ENCODE assay signal across 8 cellular contexts in genomic region chr4:6331018-6331417, GRCh38.
DNase-seq lines count a peak whose midpoint lies in the region; ATAC-seq and TF ChIP-seq lines count a peak whose summit lies in the region.

No MANE protein-coding gene starts in this region.

- H3K27me3 Mint-ChIP-seq in stimulated activated naive B cell treated with anti-CD40 and anti-IgM and Interleukin-4, amounts not matched to agents 10 μg/mL and 1 μg/mL and 100 μg/mL, for 72 hours: peaks cover 64% of the 10 kb centered on the region in 2 donors

- POLR2A ChIA-PET in PC-9 (lab: Charles Lee; ENCODE audit: unreplicated experiment): no interaction called here

- no peaks in the 10 kb centered on the region for H3K79me2 ChIP-seq in PC-9 (ENCODE audit: low read depth)

- H3K4me1 Mint-ChIP-seq in stimulated activated naive B cell treated with anti-CD40 and anti-IgM and Interleukin-4, amounts not matched to agents 10 μg/mL and 1 μg/mL and 100 μg/mL, for 72 hours: peaks cover 2 to 5% of the 10 kb centered on the region in 2 donors

- H3K9me3 Mint-ChIP-seq in stimulated activated naive B cell treated with anti-CD40 and anti-IgM and Interleukin-4, amounts not matched to agents 10 μg/mL and 1 μg/mL and 100 μg/mL, for 72 hours: peaks cover 0 to 4% of the 10 kb centered on the region in 2 donors

- intact Hi-C loops in PC-9 (cut with micrococcal nuclease; ENCODE audit: unreplicated experiment): no loop called here

- no peaks in the 10 kb centered on the region for H3K36me3 Mint-ChIP-seq in stimulated activated naive B cell treated with anti-CD40 and anti-IgM and Interleukin-4, amounts not matched to agents 10 μg/mL and 1 μg/mL and 100 μg/mL, for 72 hours

- CTCF ChIA-PET in PC-9 (lab: Charles Lee): interaction anchor here (0.6 to 3.4 kb wide), 4 partner anchors 67 to 672 kb away, joined by 3 to 24 read pairs (median 4); no protein-coding TSS in a partner anchor

- 0 out of 2 replicates have a peak, but pooled peaks cover 3% of the 10 kb centered on the region for H3K4me1 ChIP-seq in PC-9 (replicated peaks; ENCODE audit: insufficient read depth)

- TF ChIP-seq CTCF in PC-9 (conservative IDR thresholded peaks at IDR 0.05) (peak; percentile 79), foreskin fibroblast (IDR thresholded peaks at IDR 0.05; ENCODE audit: low read depth, low read length) (peak; percentile 66)

- no peaks in the 10 kb centered on the region for H3F3A ChIP-seq in PC-9 (ENCODE audit: insufficient read depth, low read depth)

- H3K4me3 Mint-ChIP-seq in stimulated activated naive B cell treated with anti-CD40 and anti-IgM and Interleukin-4, amounts not matched to agents 10 μg/mL and 1 μg/mL and 100 μg/mL, for 72 hours: no peak overlapping the region

- no peaks in the 10 kb centered on the region for H3K9me3 ChIP-seq in PC-9 (ENCODE audit: insufficient read depth, low read depth)

- H2AFZ ChIP-seq in PC-9: no peak overlapping the region

- H4K20me1 ChIP-seq in PC-9 (ENCODE audit: insufficient read depth): 0 out of 2 replicates have a peak, but pooled peaks cover 3% of the 10 kb centered on the region

- no peaks in the 10 kb centered on the region for H3K27me3 ChIP-seq in PC-9 (ENCODE audit: insufficient read depth, low read depth)

- H3K9me2 ChIP-seq in PC-9 (ENCODE audit: insufficient read depth): no peaks in the 10 kb centered on the region

- H3K36me3 ChIP-seq in PC-9 (ENCODE audit: low read depth): no peaks in the 10 kb centered on the region

- no peak for ATAC-seq in stimulated activated naive CD8-positive, alpha-beta T cell treated with anti-CD3 and anti-CD28 coated beads, Interleukin-15, Interleukin-2, amounts not matched to agents 100 U/mL and 50 U/mL, for 24 hours
- no peak for ATAC-seq in HG03039 (IDR thresholded peaks at IDR 0.05; ENCODE audit: unreplicated experiment)
- no peak for ATAC-seq in stimulated activated naive B cell treated with anti-CD40 and anti-IgM and Interleukin-4, amounts not matched to agents 10 μg/mL and 1 μg/mL and 100 μg/mL, for 72 hours (replicated peaks)
- no peak for ATAC-seq in HG03280 (IDR thresholded peaks at IDR 0.05; ENCODE audit: unreplicated experiment)

- BruUV-seq in PC-9 (replicated peaks; lab: Mats Ljungman, UMichigan): no TSS peak

- H3K27ac ChIP-seq in PC-9: no peak overlapping the region

- no peak overlapping the region for H3K4me3 ChIP-seq in PC-9
- no peak overlapping the region for H3K4me3 ChIP-seq in foreskin fibroblast (ENCODE audit: low read depth in 1 of 2, low read length in 2 of 2)

- no peak overlapping the region for H3K4me2 ChIP-seq in PC-9

- peak; percentile 73 for DNase-seq in 8988T
- DNase-seq in EH (ENCODE audit: low read depth): peak; percentile 26
- DNase-seq in PC-9: no peak
- peak in 1 of 2 donors; percentile 27 for DNase-seq in foreskin fibroblast
- DNase-seq in stimulated activated naive CD8-positive, alpha-beta T cell treated with anti-CD3 and anti-CD28 coated beads, Interleukin-15, Interleukin-2, amounts not matched to agents 100 U/mL and 50 U/mL, for 24 hours: peak; percentile 21
- no peak for DNase-seq in stimulated activated naive B cell treated with anti-CD40 and anti-IgM and Interleukin-4, amounts not matched to agents 10 μg/mL and 1 μg/mL and 100 μg/mL, for 72 hours

- H3K27ac Mint-ChIP-seq in stimulated activated naive B cell treated with anti-CD40 and anti-IgM and Interleukin-4, amounts not matched to agents 10 μg/mL and 1 μg/mL and 100 μg/mL, for 72 hours: no peak overlapping the region

Comparison
In these comparisons a context has a peak if more than half of its experiments do, and no peak if none do; other contexts are left out.
1. DNase-seq: peak in 8988T (single experiment), EH (single experiment) and stimulated activated naive CD8-positive, alpha-beta T cell treated with anti-CD3 and anti-CD28 coated beads, Interleukin-15, Interleukin-2, amounts not matched to agents 100 U/mL and 50 U/mL, for 24 hours (single experiment); none in PC-9 (0 of 2) and stimulated activated naive B cell treated with anti-CD40 and anti-IgM and Interleukin-4, amounts not matched to agents 10 μg/mL and 1 μg/mL and 100 μg/mL, for 72 hours (single experiment).